ENCODE assay signal across 28 cellular contexts in genomic region chr7:38283107-38283506, GRCh38.
"Had no signal": no experiment of that assay in that cellular context is flagged by ENCODE, and none has a peak within 500 bp of the region (broad histone marks: within the 10 kb centered on the region; RNA-seq: fewer than 3 reads in every experiment).

No MANE protein-coding gene starts in this region.

- H3K9me3 Mint-ChIP-seq: activated B cell treated with CpG ODN at 0.5 μM for 24 hours; activated CD4-positive, alpha-beta memory T cell treated with anti-CD3 and anti-CD28 coated beads for 36 hours; activated naive CD4-positive, alpha-beta T cell treated with anti-CD3 and anti-CD28 coated beads, Interleukin-2, amount 50 U/mL, for 24 hours; nephron progenitor cell; stimulated activated memory B cell treated with anti-CD40 and anti-IgM and Interleukin-4, amounts not matched to agents 10 μg/mL and 1 μg/mL and 100 μg/mL, for 72 hours; T-helper 1 cell treated with Interleukin-12 subunit alpha and Interleukin-12 subunit beta and Interleukin-4 antibody, amounts not matched to agents 30 μg/mL and 1 μg/mL, for 36 hours had no signal

- H3K4me3 Mint-ChIP-seq: activated B cell treated with CpG ODN at 0.5 μM for 24 hours; activated CD4-positive, alpha-beta memory T cell treated with anti-CD3 and anti-CD28 coated beads for 36 hours; activated naive CD4-positive, alpha-beta T cell treated with anti-CD3 and anti-CD28 coated beads, Interleukin-2, amount 50 U/mL, for 24 hours; nephron progenitor cell; stimulated activated memory B cell treated with anti-CD40 and anti-IgM and Interleukin-4, amounts not matched to agents 10 μg/mL and 1 μg/mL and 100 μg/mL, for 72 hours; T-helper 1 cell treated with Interleukin-12 subunit alpha and Interleukin-12 subunit beta and Interleukin-4 antibody, amounts not matched to agents 30 μg/mL and 1 μg/mL, for 36 hours had no signal

- H3K27me3 ChIP-seq: adrenal gland, ascending aorta, brain microvascular endothelial cell, hepatocyte, right lobe of liver, stomach, suprapubic skin, tibial nerve had no signal

- H3K4me1 ChIP-seq: adrenal gland, ascending aorta, parathyroid adenoma, right lobe of liver, stomach, suprapubic skin, tibial nerve had no signal

- H3K27ac Mint-ChIP-seq: activated B cell treated with CpG ODN at 0.5 μM for 24 hours; activated CD4-positive, alpha-beta memory T cell treated with anti-CD3 and anti-CD28 coated beads for 36 hours; activated naive CD4-positive, alpha-beta T cell treated with anti-CD3 and anti-CD28 coated beads, Interleukin-2, amount 50 U/mL, for 24 hours; stimulated activated memory B cell treated with anti-CD40 and anti-IgM and Interleukin-4, amounts not matched to agents 10 μg/mL and 1 μg/mL and 100 μg/mL, for 72 hours; T-helper 1 cell treated with Interleukin-12 subunit alpha and Interleukin-12 subunit beta and Interleukin-4 antibody, amounts not matched to agents 30 μg/mL and 1 μg/mL, for 36 hours had no signal

- H3K4me1 Mint-ChIP-seq: activated B cell treated with CpG ODN at 0.5 μM for 24 hours; stimulated activated memory B cell treated with anti-CD40 and anti-IgM and Interleukin-4, amounts not matched to agents 10 μg/mL and 1 μg/mL and 100 μg/mL, for 72 hours had no signal

- DNase-seq: activated B cell treated with CpG ODN at 0.5 μM for 24 hours; activated CD4-positive, alpha-beta memory T cell treated with anti-CD3 and anti-CD28 coated beads for 36 hours; activated CD4-positive, alpha-beta T cell treated with anti-CD3 and anti-CD28 coated beads for 4 hours; activated effector memory CD4-positive, alpha-beta T cell treated with anti-CD3 and anti-CD28 coated beads, Interleukin-2, amount 50 U/mL, for 16 hours; activated T-cell treated with anti-CD3 and anti-CD28 coated beads, Interleukin-2, amount 50 U/mL, for 48 hours; adrenal gland; brain microvascular endothelial cell; caudate nucleus; dermis blood vessel endothelial cell; effector CD8-positive, alpha-beta T cell; foreskin melanocyte; glutamatergic neuron; left ventricle myocardium inferior; nephron progenitor cell; right lobe of liver; small intestine; stimulated activated CD4-positive, alpha-beta T cell treated with anti-CD3 and anti-CD28 coated beads, Interleukin-15, amount 100 ng/mL, for 24 hours; stomach; T1000 had no signal

- H3K4me2 ChIP-seq: hepatocyte had no signal

- H3K27ac ChIP-seq: adrenal gland, ascending aorta, brain microvascular endothelial cell, hepatocyte, left ventricle myocardium inferior, parathyroid adenoma, right lobe of liver, stomach, suprapubic skin, tibial nerve had no signal

- H3K4me3 ChIP-seq: adrenal gland, ascending aorta, hepatocyte, left ventricle myocardium inferior, right lobe of liver, stomach, suprapubic skin, tibial nerve had no signal

- H2AFZ ChIP-seq: hepatocyte, parathyroid adenoma had no signal

- H3K36me3 Mint-ChIP-seq: activated CD4-positive, alpha-beta memory T cell treated with anti-CD3 and anti-CD28 coated beads for 36 hours; activated naive CD4-positive, alpha-beta T cell treated with anti-CD3 and anti-CD28 coated beads, Interleukin-2, amount 50 U/mL, for 24 hours; stimulated activated memory B cell treated with anti-CD40 and anti-IgM and Interleukin-4, amounts not matched to agents 10 μg/mL and 1 μg/mL and 100 μg/mL, for 72 hours had no signal

- H3K9me3 ChIP-seq: adrenal gland, ascending aorta, left ventricle myocardium inferior, right lobe of liver, stomach, suprapubic skin, tibial nerve had no signal

- ATAC-seq: esophagus mucosa; right lobe of liver; stimulated activated memory B cell treated with anti-CD40 and anti-IgM and Interleukin-4, amounts not matched to agents 10 μg/mL and 1 μg/mL and 100 μg/mL, for 72 hours had no signal

- FAIRE-seq: small intestine had no signal

- H3K79me2 ChIP-seq: hepatocyte, parathyroid adenoma had no signal

- H3K27me3 Mint-ChIP-seq: activated CD4-positive, alpha-beta memory T cell treated with anti-CD3 and anti-CD28 coated beads for 36 hours; activated naive CD4-positive, alpha-beta T cell treated with anti-CD3 and anti-CD28 coated beads, Interleukin-2, amount 50 U/mL, for 24 hours had no signal

- H3K36me3 ChIP-seq: adrenal gland, ascending aorta, brain microvascular endothelial cell, left ventricle myocardium inferior, right lobe of liver, stomach, suprapubic skin, tibial nerve had no signal
